ENCODE assay signal across 10 cellular contexts in the genomic region with DNA sequence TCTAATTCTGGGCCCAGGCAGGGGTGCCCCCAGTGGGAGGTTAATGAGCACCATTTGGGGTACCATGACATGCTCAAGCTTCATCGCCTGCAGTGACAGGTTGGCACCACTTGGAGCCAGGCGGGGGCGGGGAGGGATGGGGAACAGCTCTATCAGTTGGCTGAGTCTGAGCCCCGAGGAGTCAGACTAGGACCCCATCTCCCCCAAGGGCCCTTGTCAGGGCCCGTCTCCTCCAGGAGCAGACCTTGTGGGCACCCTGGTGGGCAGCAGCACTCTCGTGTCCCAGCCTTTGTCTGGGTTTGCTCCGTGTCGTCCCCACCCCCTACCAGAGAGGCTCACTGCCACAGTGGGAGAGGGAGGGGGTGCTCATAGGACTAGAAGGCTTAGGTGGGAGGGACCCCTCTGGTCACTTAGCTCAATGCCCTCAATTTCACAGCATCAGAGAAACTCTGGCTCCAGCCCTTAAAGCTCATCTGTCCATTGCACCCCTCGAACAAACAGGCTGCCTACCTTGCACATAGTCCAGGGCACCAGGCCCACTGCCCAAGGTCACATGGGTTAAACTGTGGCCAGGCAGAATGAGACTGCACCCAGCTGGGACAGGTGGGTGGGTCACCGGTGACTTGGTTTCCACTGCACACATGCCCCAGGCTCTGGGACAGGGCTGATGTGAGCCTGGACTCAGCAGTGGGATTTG. TPM values are rescaled to one million over a fixed set of nuclear protein-coding genes. Genes with fewer than 3 reads are reported as not detected.
DNase-seq lines count a peak whose midpoint lies in the region; ATAC-seq and TF ChIP-seq lines count a peak whose summit lies in the region.
"Had no signal": no experiment of that assay in that cellular context is flagged by ENCODE, and none has a peak within 500 bp of the region (broad histone marks: within the 10 kb centered on the region; RNA-seq: fewer than 3 reads in every experiment).

No MANE protein-coding gene starts in this region.

- H3K27ac Mint-ChIP-seq in T-helper 1 cell treated with Interleukin-12 subunit alpha and Interleukin-12 subunit beta and Interleukin-4 antibody, amounts not matched to agents 30 μg/mL and 1 μg/mL, for 36 hours = peak overlapping the region; percentile 91
- H3K27ac Mint-ChIP-seq in activated naive CD4-positive, alpha-beta T cell treated with anti-CD3 and anti-CD28 coated beads, Interleukin-2, amount 10 ng/mL, durations not matched to agents 7 days and 5 days = peak overlapping the region; percentile 85
- H3K27ac Mint-ChIP-seq in progenitor cell of endocrine pancreas = no peak overlapping the region

- H3K36me3 Mint-ChIP-seq in T-helper 1 cell treated with Interleukin-12 subunit alpha and Interleukin-12 subunit beta and Interleukin-4 antibody, amounts not matched to agents 30 μg/mL and 1 μg/mL, for 36 hours (ENCODE audit: low read depth) = peaks cover 54% of the 10 kb centered on the region
- peaks cover 57% of the 10 kb centered on the region for H3K36me3 Mint-ChIP-seq in activated naive CD4-positive, alpha-beta T cell treated with anti-CD3 and anti-CD28 coated beads, Interleukin-2, amount 10 ng/mL, durations not matched to agents 7 days and 5 days
- peaks cover 12% of the 10 kb centered on the region for H3K36me3 Mint-ChIP-seq in progenitor cell of endocrine pancreas (ENCODE audit: insufficient read depth)

- H3K4me2 ChIP-seq in hepatocyte = peak overlapping the region; percentile 98

- no peak overlapping the region for H3K4me3 ChIP-seq in hepatocyte
- H3K4me3 ChIP-seq in stomach = peak overlapping the region; percentile 75 to 93 (median 85)

- no peaks in the 10 kb centered on the region for H3K27me3 ChIP-seq in hepatocyte
- no peaks in the 10 kb centered on the region for H3K27me3 ChIP-seq in stomach

- H3K9me2 ChIP-seq in hepatocyte (replicated peaks; ENCODE audit: insufficient read depth) = no peaks in the 10 kb centered on the region

- DNase-seq in T-helper 1 cell = no peak
- no peak for DNase-seq in activated naive CD4-positive, alpha-beta T cell treated with anti-CD3 and anti-CD28 coated beads, Interleukin-2, amount 10 ng/mL, durations not matched to agents 7 days and 5 days
- DNase-seq in hepatocyte (ENCODE audit: low spot score) = no peak
- DNase-seq in stomach = no peak
- no peak for DNase-seq in progenitor cell of endocrine pancreas (ENCODE audit: low spot score, unreplicated experiment)
- no peak for DNase-seq in middle frontal gyrus (ENCODE audit: extremely low spot score, low spot score)

- H3K36me3 ChIP-seq in hepatocyte (replicated peaks; ENCODE audit: insufficient read depth, low read depth) = no peaks in the 10 kb centered on the region
- H3K36me3 ChIP-seq in stomach = peaks cover 28 to 47% (median 44%) of the 10 kb centered on the region in 4 donors

- no peaks in the 10 kb centered on the region for H3K27me3 Mint-ChIP-seq in T-helper 1 cell treated with Interleukin-12 subunit alpha and Interleukin-12 subunit beta and Interleukin-4 antibody, amounts not matched to agents 30 μg/mL and 1 μg/mL, for 36 hours (ENCODE audit: low read depth)
- H3K27me3 Mint-ChIP-seq in activated naive CD4-positive, alpha-beta T cell treated with anti-CD3 and anti-CD28 coated beads, Interleukin-2, amount 10 ng/mL, durations not matched to agents 7 days and 5 days = no peaks in the 10 kb centered on the region
- no peaks in the 10 kb centered on the region for H3K27me3 Mint-ChIP-seq in progenitor cell of endocrine pancreas

- WGBS in hepatocyte (ENCODE audit: low lambda C conversion rate, missing lambda C conversion rate) = 77% methylated on average over 7 of the region's 10 CpGs
- WGBS in stomach, 5 donors = 67 to 76% (median 73%) methylated on average over 6 to 10 of the region's 10 CpGs

- no peak for TF ChIP-seq POLR2A in stomach (IDR thresholded peaks at IDR 0.05)

- no peak overlapping the region for H3K27ac ChIP-seq in hepatocyte
- H3K27ac ChIP-seq in stomach = peak overlapping the region in 4 of 5 donors; percentile 89 to 97 (median 92)

- peak overlapping the region; percentile 99 for H3K4me3 Mint-ChIP-seq in T-helper 1 cell treated with Interleukin-12 subunit alpha and Interleukin-12 subunit beta and Interleukin-4 antibody, amounts not matched to agents 30 μg/mL and 1 μg/mL, for 36 hours
- peak overlapping the region; percentile 94 for H3K4me3 Mint-ChIP-seq in activated naive CD4-positive, alpha-beta T cell treated with anti-CD3 and anti-CD28 coated beads, Interleukin-2, amount 10 ng/mL, durations not matched to agents 7 days and 5 days
- H3K4me3 Mint-ChIP-seq in progenitor cell of endocrine pancreas (ENCODE audit: low read depth) = no peak overlapping the region

- no peak for TF ChIP-seq EP300 in stomach (IDR thresholded peaks at IDR 0.05)

- H3K4me1 ChIP-seq in hepatocyte (ENCODE audit: insufficient read depth) (peaks cover 29% of the 10 kb centered on the region), stomach (peaks cover 40 to 82% (median 69%) of the 10 kb centered on the region in 4 donors)

- peaks cover 51% of the 10 kb centered on the region for H3K79me2 ChIP-seq in hepatocyte

- H3K9me3 Mint-ChIP-seq in T-helper 1 cell treated with Interleukin-12 subunit alpha and Interleukin-12 subunit beta and Interleukin-4 antibody, amounts not matched to agents 30 μg/mL and 1 μg/mL, for 36 hours = no peaks in the 10 kb centered on the region
- H3K9me3 Mint-ChIP-seq in activated naive CD4-positive, alpha-beta T cell treated with anti-CD3 and anti-CD28 coated beads, Interleukin-2, amount 10 ng/mL, durations not matched to agents 7 days and 5 days = no peaks in the 10 kb centered on the region
- H3K9me3 Mint-ChIP-seq in progenitor cell of endocrine pancreas (ENCODE audit: low read depth) = no peaks in the 10 kb centered on the region

- H3K4me1 Mint-ChIP-seq in T-helper 1 cell treated with Interleukin-12 subunit alpha and Interleukin-12 subunit beta and Interleukin-4 antibody, amounts not matched to agents 30 μg/mL and 1 μg/mL, for 36 hours (ENCODE audit: low read depth) = peaks cover 50% of the 10 kb centered on the region
- peaks cover 66% of the 10 kb centered on the region for H3K4me1 Mint-ChIP-seq in activated naive CD4-positive, alpha-beta T cell treated with anti-CD3 and anti-CD28 coated beads, Interleukin-2, amount 10 ng/mL, durations not matched to agents 7 days and 5 days
- peaks cover 16% of the 10 kb centered on the region for H3K4me1 Mint-ChIP-seq in progenitor cell of endocrine pancreas (ENCODE audit: low read depth)

- TF ChIP-seq CTCF in hepatocyte (IDR thresholded peaks at IDR 0.05; ENCODE audit: poor library complexity) = no peak
- TF ChIP-seq CTCF in stomach (IDR thresholded peaks at IDR 0.05) = no peak
- TF ChIP-seq CTCF in progenitor cell of endocrine pancreas (IDR thresholded peaks at IDR 0.05; ENCODE audit: unreplicated experiment) = no peak

- intact Hi-C loops in stomach (cut with DNase I; ENCODE audit: low total_unique reads) = no loop called here

- H4K20me1 ChIP-seq in hepatocyte (ENCODE audit: insufficient read depth, poor library complexity, severe bottlenecking) = peaks cover 39% of the 10 kb centered on the region

- no peaks in the 10 kb centered on the region for H3K9me3 ChIP-seq in hepatocyte (ENCODE audit: low read depth)
- no peaks in the 10 kb centered on the region for H3K9me3 ChIP-seq in stomach

- CTCF ChIA-PET in activated naive CD4-positive, alpha-beta T cell treated with anti-CD3 and anti-CD28 coated beads, Interleukin-2, amount 10 ng/mL, durations not matched to agents 7 days and 5 days (lab: Charles Lee) = interaction anchor here (0.8 to 1.8 kb wide), 4 partner anchors 8 to 32 kb away, joined by 3 to 8 read pairs (median 4); no protein-coding TSS in a partner anchor

- ATAC-seq in GM19467 (IDR thresholded peaks at IDR 0.05; ENCODE audit: unreplicated experiment) = no peak

- H2AFZ ChIP-seq in hepatocyte = no peak overlapping the region

RNA-seq across cellular contexts. Expression of a gene that starts 4.1 kb away (rescaled TPM):
- total RNA-seq in hepatocyte = 22.5 and 26.2 TPM in 2 replicates
- 5.1 and 6.7 TPM in 2 replicates for polyA plus RNA-seq in hepatocyte
- 10 to 100 TPM; 11.6 to 64.2 (median 22.5) TPM for total RNA-seq in stomach
- 10 to 100 TPM; 13.1 to 28.8 (median 14.2) TPM for polyA plus RNA-seq in stomach
- total RNA-seq in progenitor cell of endocrine pancreas = 34.3 and 35.7 TPM in 2 replicates

RNA-seq across cellular contexts. Expression of a gene that starts 16.4 kb away (rescaled TPM):
- total RNA-seq in hepatocyte = 2.4 and 3.1 TPM in 2 replicates
- 3.1 and 4.2 TPM in 2 replicates for polyA plus RNA-seq in hepatocyte
- 10 to 100 TPM in 1 of 5 donors, 1 to 10 TPM in 2, not detected in 2; 1.5 to 87.0 (median 1.9) TPM for total RNA-seq in stomach
- polyA plus RNA-seq in stomach = 1 to 10 TPM; 1.3 to 2.3 (median 1.6) TPM
- 6.0 and 7.7 TPM in 2 replicates for total RNA-seq in progenitor cell of endocrine pancreas

RNA-seq across cellular contexts. Expression of a gene that starts 19.4 kb away (rescaled TPM):
- total RNA-seq in hepatocyte (0.37 TPM in 1 of 2 replicates, not detected in the other), stomach (10 to 100 TPM in 3 of 5 donors, 1 to 10 TPM in 2; 5.4 to 89.3 (median 21.4) TPM), progenitor cell of endocrine pancreas (not detected in 2 replicates)
- polyA plus RNA-seq in hepatocyte (0.83 and 2.2 TPM in 2 replicates), stomach (10 to 100 TPM in 1 of 3 donors, 1 to 10 TPM in 2; 6.0 to 24.3 (median 8.7) TPM)
- total RNA-seq: dermis microvascular lymphatic vessel endothelial cell, RPMI7951 had no signal

RNA-seq across cellular contexts. Expression of a gene that starts 51.2 kb away (rescaled TPM):
- total RNA-seq in hepatocyte (35.5 and 42.7 TPM in 2 replicates), stomach (100 to 1,000 TPM in 1 of 5 donors, 10 to 100 TPM in 2, 1 to 10 TPM in 2; 4.6 to 255 (median 31.2) TPM), progenitor cell of endocrine pancreas (35.7 and 37.1 TPM in 2 replicates)
- polyA plus RNA-seq in hepatocyte (55.8 and 56.9 TPM in 2 replicates), stomach (10 to 100 TPM; 13.5 to 20.6 (median 20.1) TPM)

RNA-seq across cellular contexts. Expression of a gene that starts 55.1 kb away (rescaled TPM):
- 351 and 1,063 TPM in 2 replicates for total RNA-seq in hepatocyte
- polyA plus RNA-seq in hepatocyte = 5,822 and 6,071 TPM in 2 replicates
- total RNA-seq in stomach = 1,000 to 10,000 TPM in 1 of 5 donors, 100 to 1,000 TPM in 3, 10 to 100 TPM in 1; 87.0 to 1,931 (median 219) TPM
- 10 to 100 TPM; 17.9 to 60.0 (median 24.9) TPM for polyA plus RNA-seq in stomach
- 26.7 and 38.4 TPM in 2 replicates for total RNA-seq in progenitor cell of endocrine pancreas
